ENCODE assay signal across 10 cellular contexts in the genomic region with DNA sequence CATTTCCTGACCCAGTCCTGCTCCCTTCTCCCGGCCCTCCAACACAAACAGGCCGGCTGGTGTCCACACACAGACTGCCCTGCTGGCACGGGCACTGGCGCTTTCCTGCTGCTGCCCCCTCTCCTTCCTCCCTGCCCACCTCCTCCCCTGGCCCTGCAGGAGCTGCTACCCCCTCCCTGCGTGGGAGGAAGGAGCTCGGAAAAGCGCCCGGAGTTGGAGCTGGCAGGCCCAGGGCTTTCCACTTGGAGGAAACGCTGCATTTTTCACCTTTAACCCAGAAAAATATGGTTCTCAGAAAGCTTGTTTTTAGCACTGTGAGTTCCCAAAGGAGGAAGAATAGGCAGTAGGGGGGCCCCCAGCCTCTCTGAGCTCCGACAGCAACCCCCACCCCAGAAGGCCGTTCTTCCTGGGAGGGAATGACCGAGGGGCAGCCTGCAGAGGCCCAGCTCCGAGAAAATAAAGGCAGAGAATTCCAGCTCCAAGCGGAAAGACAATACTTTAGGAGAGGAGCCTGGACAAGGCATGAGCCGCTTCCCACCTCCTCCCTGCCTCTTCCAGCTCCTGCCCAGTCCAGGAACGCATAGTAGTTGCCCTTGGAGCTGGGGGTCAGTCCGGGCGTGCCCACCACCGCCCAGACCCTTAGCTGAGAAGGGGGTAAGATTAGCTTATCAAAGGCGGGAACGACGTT.
A peak's percentile ranks its signal among the peaks of the same experiment; 100 is the strongest.
DNase-seq lines count a peak whose midpoint lies in the region; ATAC-seq lines count a peak whose summit lies in the region.
"Had no signal": no experiment of that assay in that cellular context is flagged by ENCODE, and none has a peak within 500 bp of the region (broad histone marks: within the 10 kb centered on the region; RNA-seq: fewer than 3 reads in every experiment).

No MANE protein-coding gene starts in this region.

- in situ Hi-C loops in G401 (cut with HindIII; ENCODE audit: low sequenced_read_pairs): no loop called here

- DNase-seq in G401 (ENCODE audit: low spot score) (peak; percentile 57), cerebellar cortex (ENCODE audit: low spot score) (peak; percentile 52), kidney glomerular epithelial cell (lab: John Stamatoyannopoulos, UW) (peak; percentile 31), sciatic nerve (ENCODE audit: low spot score) (peak; percentile 76), germinal center (ENCODE audit: low spot score) (no peak)
- DNase-seq: NCI-H446; stimulated activated CD4-positive, alpha-beta T cell treated with anti-CD3 and anti-CD28 coated beads, Interleukin-15, amount 100 ng/mL, for 24 hours had no signal

- ATAC-seq in sciatic nerve (peak; percentile 60), HG02973 (IDR thresholded peaks at IDR 0.05; ENCODE audit: unreplicated experiment) (no peak), HG02763 (IDR thresholded peaks at IDR 0.05; ENCODE audit: unreplicated experiment) (no peak), HG02798 (IDR thresholded peaks at IDR 0.05; ENCODE audit: poor library complexity, unreplicated experiment) (no peak)

- intact Hi-C loops in sciatic nerve (cut with DNase I): no loop called here
